Comparison of ENCODE assay signal across 25 cellular contexts in the genomic region with DNA sequence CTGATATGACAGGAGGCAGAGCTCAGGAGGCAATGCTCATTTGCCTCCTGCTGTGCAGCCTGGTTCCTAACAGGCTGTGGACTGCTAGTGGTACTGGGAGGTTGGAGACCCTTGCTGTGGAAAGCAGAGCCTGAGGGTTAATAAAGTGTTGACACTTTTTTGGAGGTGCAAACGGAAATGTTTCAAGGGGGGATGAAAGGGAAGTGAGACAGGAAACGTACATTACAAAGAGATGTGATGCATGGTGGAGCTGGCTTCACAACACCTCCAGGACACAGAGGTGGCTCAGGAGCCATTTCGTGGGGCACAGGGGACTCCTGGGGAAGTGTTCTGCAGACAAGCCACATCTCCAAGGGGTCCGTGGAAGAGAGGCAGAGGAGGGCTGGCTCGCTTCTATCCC.
DNase-seq lines count a peak whose midpoint lies in the region; ATAC-seq, FAIRE-seq and TF ChIP-seq lines count a peak whose summit lies in the region.
"Had no signal": no experiment of that assay in that cellular context is flagged by ENCODE, and none has a peak within 500 bp of the region (broad histone marks: within the 10 kb centered on the region; RNA-seq: fewer than 3 reads in every experiment).

No MANE protein-coding gene starts in this region.

- DNase-seq in T-helper 1 cell, result no peak
- DNase-seq in GM19239 (ENCODE audit: insufficient read length, low spot score), result no peak
- no peak for DNase-seq in activated naive CD8-positive, alpha-beta T cell treated with anti-CD3 and anti-CD28 coated beads for 36 hours
- DNase-seq in sigmoid colon, result no peak
- DNase-seq in GOT3 (lab: John Stamatoyannopoulos, UW), result no peak
- DNase-seq: activated CD4-positive, alpha-beta T cell treated with anti-CD3 and anti-CD28 coated beads, Interleukin-2, amount 50 U/mL, for 1 hour; Caco-2; H7; head of caudate nucleus; NCI-H1105; NCI-H1930; NCI-H526 treated with DMSO at 0.1 percent for 48 hours; SK-N-SH; T-helper 9 cell; WERI-Rb-1 had no signal

- H3K27ac ChIP-seq in sigmoid colon, result peak overlapping the region in 3 of 4 donors; percentile 36 to 76 (median 70)
- H3K27ac ChIP-seq: 22Rv1, epithelial cell of prostate, HL-60, prostate gland, RWPE1, WERI-Rb-1 had no signal

- peaks cover 5% of the 10 kb centered on the region for H3K4me1 Mint-ChIP-seq in T-helper 1 cell treated with Interleukin-12 subunit alpha and Interleukin-12 subunit beta and Interleukin-4 antibody, amounts not matched to agents 30 μg/mL and 1 μg/mL, for 36 hours (ENCODE audit: low read depth)
- peaks cover 6% of the 10 kb centered on the region for H3K4me1 Mint-ChIP-seq in activated naive CD8-positive, alpha-beta T cell treated with anti-CD3 and anti-CD28 coated beads for 36 hours

- ATAC-seq in HG02623 (IDR thresholded peaks at IDR 0.05; ENCODE audit: unreplicated experiment) (no peak), HG02938 (IDR thresholded peaks at IDR 0.05; ENCODE audit: unreplicated experiment) (no peak)
- ATAC-seq: activated naive CD4-positive, alpha-beta T cell treated with anti-CD3 and anti-CD28 coated beads, Interleukin-2, amount 50 U/mL, for 72 hours had no signal

- no peak for TF ChIP-seq CTCF in sigmoid colon (IDR thresholded peaks at IDR 0.05)

- no peak for TF ChIP-seq POLR2A in sigmoid colon (IDR thresholded peaks at IDR 0.05)

- no peaks in the 10 kb centered on the region for H3K9me3 ChIP-seq in sigmoid colon
- H3K9me3 ChIP-seq: Caco-2, prostate gland, SK-N-SH had no signal

- H3K9me3 Mint-ChIP-seq in T-helper 1 cell treated with Interleukin-12 subunit alpha and Interleukin-12 subunit beta and Interleukin-4 antibody, amounts not matched to agents 30 μg/mL and 1 μg/mL, for 36 hours, result no peaks in the 10 kb centered on the region
- H3K9me3 Mint-ChIP-seq in activated naive CD8-positive, alpha-beta T cell treated with anti-CD3 and anti-CD28 coated beads for 36 hours, result peaks cover 2% of the 10 kb centered on the region
- H3K9me3 Mint-ChIP-seq: type B pancreatic cell had no signal

- FAIRE-seq in GM19239 (lab: Jason Lieb, UNC), result peak; percentile 39

- H3K27me3 ChIP-seq in sigmoid colon, result no peaks in the 10 kb centered on the region

- no peak overlapping the region for H3K4me3 Mint-ChIP-seq in T-helper 1 cell treated with Interleukin-12 subunit alpha and Interleukin-12 subunit beta and Interleukin-4 antibody, amounts not matched to agents 30 μg/mL and 1 μg/mL, for 36 hours
- H3K4me3 Mint-ChIP-seq in activated naive CD8-positive, alpha-beta T cell treated with anti-CD3 and anti-CD28 coated beads for 36 hours, result peak overlapping the region; percentile 56
- H3K4me3 Mint-ChIP-seq: type B pancreatic cell had no signal

- H3K36me3 ChIP-seq in sigmoid colon, result no peaks in the 10 kb centered on the region
- H3K36me3 ChIP-seq: prostate gland, WERI-Rb-1 had no signal

- peaks cover 0 to 34% (median 22%) of the 10 kb centered on the region in 4 donors for H3K4me1 ChIP-seq in sigmoid colon
- H3K4me1 ChIP-seq: Caco-2, prostate gland had no signal

- H3K27ac Mint-ChIP-seq in T-helper 1 cell treated with Interleukin-12 subunit alpha and Interleukin-12 subunit beta and Interleukin-4 antibody, amounts not matched to agents 30 μg/mL and 1 μg/mL, for 36 hours, result peak overlapping the region; percentile 45
- H3K27ac Mint-ChIP-seq in activated naive CD8-positive, alpha-beta T cell treated with anti-CD3 and anti-CD28 coated beads for 36 hours, result no peak overlapping the region
- H3K27ac Mint-ChIP-seq: activated naive CD4-positive, alpha-beta T cell treated with anti-CD3 and anti-CD28 coated beads, Interleukin-2, amount 50 U/mL, for 72 hours; type B pancreatic cell had no signal

- no peak for TF ChIP-seq EP300 in sigmoid colon (IDR thresholded peaks at IDR 0.05)

- no peak overlapping the region for H3K4me3 ChIP-seq in sigmoid colon
- H3K4me3 ChIP-seq: prostate gland had no signal

- peaks cover 18% of the 10 kb centered on the region for H3K27me3 Mint-ChIP-seq in T-helper 1 cell treated with Interleukin-12 subunit alpha and Interleukin-12 subunit beta and Interleukin-4 antibody, amounts not matched to agents 30 μg/mL and 1 μg/mL, for 36 hours (ENCODE audit: low read depth)
- H3K27me3 Mint-ChIP-seq in activated naive CD8-positive, alpha-beta T cell treated with anti-CD3 and anti-CD28 coated beads for 36 hours, result peaks cover 22% of the 10 kb centered on the region
- H3K27me3 Mint-ChIP-seq: type B pancreatic cell had no signal

- 62 to 86% methylated on average over 5 of the region's 5 CpGs for WGBS in sigmoid colon, 2 donors

- intact Hi-C loops in sigmoid colon (cut with DNase I), result no loop called here

- H3K36me3 Mint-ChIP-seq in T-helper 1 cell treated with Interleukin-12 subunit alpha and Interleukin-12 subunit beta and Interleukin-4 antibody, amounts not matched to agents 30 μg/mL and 1 μg/mL, for 36 hours (ENCODE audit: low read depth), result no peaks in the 10 kb centered on the region
- H3K36me3 Mint-ChIP-seq in activated naive CD8-positive, alpha-beta T cell treated with anti-CD3 and anti-CD28 coated beads for 36 hours, result peaks cover 2% of the 10 kb centered on the region
- H3K36me3 Mint-ChIP-seq: type B pancreatic cell had no signal
